8 cellular contexts compared by ENCODE assay signal in the genomic region with DNA sequence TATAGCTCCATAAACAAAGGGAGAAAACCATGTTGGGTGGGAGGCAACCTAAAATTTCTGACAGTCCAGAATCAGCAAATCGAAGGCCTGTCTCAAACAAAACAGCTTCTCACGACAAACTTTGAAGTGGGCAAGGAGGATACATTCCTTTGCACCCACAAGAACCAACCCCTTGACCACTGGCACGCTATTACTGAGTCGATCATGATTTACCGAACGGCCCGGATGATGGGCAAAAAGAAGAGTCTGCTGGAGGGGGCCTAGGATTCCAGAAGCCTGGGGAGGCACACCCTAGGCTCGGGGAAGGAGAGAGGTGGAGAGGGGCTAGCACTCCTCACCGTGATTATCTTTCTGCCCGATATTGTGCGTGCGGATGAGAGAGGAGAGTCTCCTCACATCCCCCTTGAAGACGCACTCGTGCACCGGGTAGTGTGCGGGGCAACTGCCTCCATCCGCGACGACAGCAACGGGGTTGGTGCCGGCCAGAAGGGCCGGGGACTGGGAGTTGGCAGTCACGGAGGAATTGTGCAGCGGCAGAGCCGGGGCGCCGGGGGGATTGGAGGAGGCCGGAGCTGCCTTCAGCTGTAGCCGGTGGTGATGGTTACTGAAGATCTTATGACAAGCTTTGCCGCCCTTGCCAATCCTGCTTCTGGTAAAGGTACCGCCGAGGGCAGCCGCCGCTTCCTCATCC. TPM values are rescaled to one million over a fixed set of nuclear protein-coding genes. Genes with fewer than 3 reads are reported as not detected.
DNase-seq lines count a peak whose midpoint lies in the region; ATAC-seq, FAIRE-seq and TF ChIP-seq lines count a peak whose summit lies in the region.

No MANE protein-coding gene starts in this region.

- no TSS peak for BruUV-seq in GM12878 (replicated peaks; lab: Mats Ljungman, UMichigan)

- peaks cover 0 to 12% (median 0%) of the 10 kb centered on the region in 4 donors for H3K4me1 ChIP-seq in Peyer's patch
- H3K4me1 ChIP-seq in GM12878 (ENCODE audit: control insufficient read depth, insufficient read depth, low read length), result peaks cover 6% of the 10 kb centered on the region; the same call in 1 of the 2 replicates
- H3K4me1 ChIP-seq in keratinocyte (ENCODE audit: control insufficient read depth, extremely low read depth, insufficient read depth, low read length), result peaks cover 12% of the 10 kb centered on the region

- ATAC-seq in GM18873 (IDR thresholded peaks at IDR 0.05; ENCODE audit: low FRiP score, unreplicated experiment), result peak; percentile 25
- peak; percentile 22 for ATAC-seq in HG03103 (IDR thresholded peaks at IDR 0.05; ENCODE audit: low read depth, unreplicated experiment)
- peak; percentile 57 for ATAC-seq in GM12878

- no peak for FAIRE-seq in GM12878 (lab: Jason Lieb, UNC)
- no peak for FAIRE-seq in keratinocyte (lab: Jason Lieb, UNC)

- TF ChIP-seq POLR2A in Peyer's patch (IDR thresholded peaks at IDR 0.05) (no peak), GM12878 (IDR thresholded peaks at IDR 0.05; ENCODE audit: low read depth, low read length) (no peak)

- TF ChIP-seq RAD21 in GM12878 (IDR thresholded peaks at IDR 0.05; ENCODE audit: insufficient read depth, low read depth, low read length), result no peak

- H2AFZ ChIP-seq in GM12878 (ENCODE audit: control insufficient read depth, low read depth, low read length) (peak overlapping the region; percentile 97), keratinocyte (ENCODE audit: control insufficient read depth, low read length) (peak overlapping the region; percentile 97)

- RAD21 ChIA-PET in GM12878 (lab: Charles Lee; ENCODE audit: unreplicated experiment), result interaction anchor here (0.8 to 2.6 kb wide), 8 partner anchors 8 to 187 kb away, joined by 3 to 23 read pairs (median 4); a partner anchor contains a TSS

- H3K9ac ChIP-seq in GM12878 (ENCODE audit: control insufficient read depth, insufficient read depth, low read length) (peak overlapping the region; percentile 88), keratinocyte (ENCODE audit: control insufficient read depth, extremely low read depth, insufficient read depth, low read length) (peak overlapping the region; percentile 98)

- no peaks in the 10 kb centered on the region for H3K36me3 ChIP-seq in Peyer's patch
- H3K36me3 ChIP-seq in GM12878 (ENCODE audit: control insufficient read depth in 2 of 2, insufficient read depth in 2 of 2, low read length in 1 of 2), result no peaks in the 10 kb centered on the region; a peak in 1 of 4 replicates
- H3K36me3 ChIP-seq in keratinocyte (ENCODE audit: control insufficient read depth in 2 of 2, extremely low read depth in 1 of 2, insufficient read depth in 2 of 2, low read length in 2 of 2), result peaks cover 0 to 2% of the 10 kb centered on the region in 2 experiments

- no peaks in the 10 kb centered on the region for H3K9me3 ChIP-seq in Peyer's patch
- no peaks in the 10 kb centered on the region for H3K9me3 ChIP-seq in GM12878 (replicated peaks; ENCODE audit: control insufficient read depth, insufficient read depth, low read length)
- H3K9me3 ChIP-seq in keratinocyte (ENCODE audit: control insufficient read depth, low read depth, low read length), result no peaks in the 10 kb centered on the region

- TF ChIP-seq EP300 in GM12878 (IDR thresholded peaks at IDR 0.05; ENCODE audit: borderline replicate concordance in 1 of 2, control insufficient read depth in 1 of 2, low read depth in 2 of 2, low read length in 2 of 2), result peak; percentile 11 to 18; a peak in 1 of 4 replicates

- dilution Hi-C loops in keratinocyte (cut with MboI; ENCODE audit: extremely low pct_ligation_motif_present, low sequenced_read_pairs), result no loop called here

- CTCF ChIA-PET in GM12878 (lab: Yijun Ruan, JAX), result interaction anchor here (0.6 to 1.6 kb wide), 7 partner anchors 8 to 152 kb away, joined by 3 to 6 read pairs (median 3); a partner anchor contains a TSS

- H3K27ac ChIP-seq in Peyer's patch (peak overlapping the region; percentile 88 to 92 (median 90)), GM12878 (ENCODE audit: control insufficient read depth, insufficient read depth) (peak overlapping the region; percentile 90), keratinocyte (ENCODE audit: control insufficient read depth, insufficient read depth, low read length) (peak overlapping the region; percentile 97)

- peak overlapping the region; percentile 84 for H3K4me2 ChIP-seq in GM12878 (ENCODE audit: control insufficient read depth, insufficient read depth)
- H3K4me2 ChIP-seq in keratinocyte (ENCODE audit: control insufficient read depth, extremely low read depth, insufficient read depth, low read depth, low read length), result peak overlapping the region; percentile 80

- H3K79me2 ChIP-seq in GM12878 (ENCODE audit: control insufficient read depth, insufficient read depth, low read length) (peaks cover 60% of the 10 kb centered on the region), keratinocyte (ENCODE audit: control insufficient read depth, insufficient read depth, low read length) (peaks cover 53% of the 10 kb centered on the region)

- intact Hi-C loops in GM12878 (cut with micrococcal nuclease; ENCODE audit: unreplicated experiment), result loop anchor here (2.0 to 5.0 kb wide), 3 partner anchors 57 to 146 kb away; a partner anchor contains a TSS

- H4K20me1 ChIP-seq in GM12878 (ENCODE audit: control insufficient read depth, insufficient read depth), result no peaks in the 10 kb centered on the region
- no peaks in the 10 kb centered on the region for H4K20me1 ChIP-seq in keratinocyte (ENCODE audit: control insufficient read depth, extremely low read depth, insufficient read depth, low read length)

- H3K4me3 ChIP-seq in Peyer's patch, result peak overlapping the region; percentile 79 to 95 (median 90)
- H3K4me3 ChIP-seq in GM12878, result peak overlapping the region; percentile 88
- H3K4me3 ChIP-seq in keratinocyte (ENCODE audit: control insufficient read depth in 2 of 3, extremely low read depth in 1 of 3, insufficient read depth in 2 of 3, low read depth in 1 of 3, low read length in 3 of 3), result peak overlapping the region; percentile 77 to 95 (median 86)

- 1% methylated on average over 34 of the region's 34 CpGs for WGBS in GM12878 (ENCODE audit: insufficient coverage, insufficient replicate concordance, low lambda C conversion rate, missing lambda C conversion rate)

- no peaks in the 10 kb centered on the region for H3K9me1 ChIP-seq in keratinocyte (ENCODE audit: control insufficient read depth, extremely low read depth, insufficient read depth, low read length)

- H3K27me3 ChIP-seq in Peyer's patch (no peaks in the 10 kb centered on the region), GM12878 (replicated peaks in 1 of 2; ENCODE audit: control insufficient read depth in 2 of 2, insufficient read depth in 2 of 2, low read length in 1 of 2) (no peaks in the 10 kb centered on the region), keratinocyte (ENCODE audit: control insufficient read depth, extremely low read depth, insufficient read depth, low read length) (no peaks in the 10 kb centered on the region)

- SMC1A ChIA-PET in GM12878 (lab: Charles Lee; ENCODE audit: uncharacterized antibody, unreplicated experiment), result interaction anchor here (1.1 to 2.1 kb wide), 8 partner anchors 38 to 220 kb away, joined by 3 to 16 read pairs (median 4); a partner anchor contains a TSS

- in situ Hi-C loops in GM12878 (cut with MboI), result no loop called here

- TF ChIP-seq CTCF in Peyer's patch (IDR thresholded peaks at IDR 0.05) (no peak), GM12878 (IDR thresholded peaks at IDR 0.05 in 2 of 3, conservative IDR thresholded peaks at IDR 0.05 in 1 of 3; ENCODE audit: control insufficient read depth in 2 of 3, extremely low read depth in 1 of 3, insufficient read depth in 1 of 3, low read depth in 3 of 3, low read length in 3 of 3) (no peak), keratinocyte (optimal IDR thresholded peaks at IDR 0.05 in 1 of 3, IDR thresholded peaks at IDR 0.05 in 1 of 3, conservative IDR thresholded peaks at IDR 0.05 in 1 of 3; ENCODE audit: extremely low read depth in 1 of 3, insufficient read depth in 2 of 3, low read length in 3 of 3) (no peak)

- peak in 8 of 14 donors; percentile 44 to 83 (median 63) for DNase-seq in C1 segment of cervical spinal cord (lab: John Stamatoyannopoulos, UW)
- DNase-seq in Peyer's patch, result no peak
- DNase-seq in GM12878 (ENCODE audit: low read depth, low spot score), result peak; percentile 13
- DNase-seq in keratinocyte (ENCODE audit: low read depth, low spot score), result no peak
- peak; percentile 46 for DNase-seq in stimulated activated CD4-positive, alpha-beta T cell treated with anti-CD3 and anti-CD28 coated beads, Interleukin-1b, Interleukin-23, amount 100 ng/mL, for 48 hours
- no peak for DNase-seq in NCI-H1048 (lab: John Stamatoyannopoulos, UW)

- POLR2A ChIA-PET in GM12878 (lab: Charles Lee), result interaction anchor here (0.6 to 3.6 kb wide), 10 partner anchors 10 to 1860 kb away, joined by 3 to 32 read pairs (median 3); a partner anchor contains a TSS

RNA-seq across cellular contexts. Expression of a gene that starts 0.7 kb away (rescaled TPM):
- total RNA-seq in Peyer's patch (10 to 100 TPM; 21.2 to 52.0 (median 23.9) TPM), GM12878 (2014; rRNA removed) (15.6 and 20.0 TPM in 2 replicates), GM12878 (2014; rRNA removed; fragmentation: Illumina TruSeq; extraction: Trizol) (20.4 and 21.2 TPM in 2 replicates), GM12878 (2021) (14.3 and 15.3 TPM in 2 replicates)
- 46.0 and 49.7 TPM in 2 replicates for total RNA-seq in GM12878 (2013; cell fraction: nucleolus; rRNA removed)
- 3.9 TPM for polyA plus RNA-seq in GM12878 (2011; ENCODE audit: low read depth)
- polyA plus RNA-seq in GM12878 (2011; rRNA removed) (9.5 and 18.8 TPM in 2 replicates), GM12878 (2014; fragmentation: Illumina TruSeq; extraction: Trizol) (13.9 and 17.6 TPM in 2 replicates), GM12878 (2014; fragmentation: Nextera tagmentation; extraction: Ambion mirVana) (1 to 10 TPM; 3.7 to 5.1 TPM), GM12878 (2014; rRNA removed) (8.7 and 9.7 TPM in 2 replicates), GM12878 (2016; fragmentation: Nextera tagmentation; extraction: Ambion mirVana) (10 to 100 TPM; 24.3 to 24.4 TPM), keratinocyte (7.8 to 13.4 TPM (median 8.8 TPM) in 3 replicates)
- 4.4 and 6.6 TPM in 2 replicates for polyA plus RNA-seq in GM12878 (2011; cell fraction: cytosol; rRNA removed)
- polyA plus RNA-seq in GM12878 (2011; cell fraction: nucleus; rRNA removed), result 8.5 and 11.8 TPM in 2 replicates
- 7.5 and 8.4 TPM in 2 replicates for polyA plus RNA-seq in GM12878 (2012)
- polyA minus RNA-seq in GM12878 (2011; rRNA and poly(A)+ RNA removed), result 9.9 and 13.0 TPM in 2 replicates
- polyA minus RNA-seq in GM12878 (2011; cell fraction: cytosol; rRNA and poly(A)+ RNA removed), result 7.9 and 8.5 TPM in 2 replicates
- polyA minus RNA-seq in GM12878 (2011; cell fraction: nucleus; rRNA and poly(A)+ RNA removed), result 17.8 and 33.0 TPM in 2 replicates
- polyA plus RNA-seq in keratinocyte (2011; ENCODE audit: low read depth), result 10.0 TPM
- polyA plus RNA-seq in keratinocyte (2011; cell fraction: cytosol; rRNA removed), result 7.9 and 11.8 TPM in 2 replicates
- 7.7 and 10.8 TPM in 2 replicates for polyA plus RNA-seq in keratinocyte (2011; cell fraction: nucleus; rRNA removed)
- 9.1 and 9.7 TPM in 2 replicates for polyA plus RNA-seq in keratinocyte (2012; ENCODE audit: low replicate concordance)
- 2.0 to 10.2 TPM (median 5.7 TPM) in 3 replicates for polyA minus RNA-seq in keratinocyte
- 22.8 TPM for polyA minus RNA-seq in keratinocyte (2011; cell fraction: cytosol; rRNA and poly(A)+ RNA removed)
- polyA minus RNA-seq in keratinocyte (2011; cell fraction: nucleus; rRNA and poly(A)+ RNA removed), result 14.4 and 19.1 TPM in 2 replicates

RNA-seq across cellular contexts. Expression of a gene that starts 57.3 kb away (rescaled TPM):
- total RNA-seq in Peyer's patch (1 to 10 TPM; 1.7 to 4.4 (median 2.8) TPM), GM12878 (2014; rRNA removed) (6.3 and 6.6 TPM in 2 replicates), GM12878 (2014; rRNA removed; fragmentation: Illumina TruSeq; extraction: Trizol) (8.0 and 9.5 TPM in 2 replicates), GM12878 (2021) (7.2 and 8.8 TPM in 2 replicates)
- total RNA-seq in GM12878 (2013; cell fraction: nucleolus; rRNA removed), result 3.9 and 4.5 TPM in 2 replicates
- 11.0 TPM for polyA plus RNA-seq in GM12878 (2011; ENCODE audit: low read depth)
- polyA plus RNA-seq in GM12878 (2011; rRNA removed) (17.5 and 26.1 TPM in 2 replicates), GM12878 (2014; fragmentation: Illumina TruSeq; extraction: Trizol) (11.0 and 12.9 TPM in 2 replicates), GM12878 (2014; fragmentation: Nextera tagmentation; extraction: Ambion mirVana) (10 to 100 TPM in 1 of 2 experiments, 1 to 10 TPM in 1; 9.8 to 12.5 TPM), GM12878 (2014; rRNA removed) (8.0 TPM in 2 replicates), GM12878 (2016; fragmentation: Nextera tagmentation; extraction: Ambion mirVana) (10 to 100 TPM; 12.5 to 13.5 TPM), keratinocyte (3.8 to 5.0 TPM (median 4.4 TPM) in 3 replicates)
- 13.6 and 19.0 TPM in 2 replicates for polyA plus RNA-seq in GM12878 (2011; cell fraction: cytosol; rRNA removed)
- polyA plus RNA-seq in GM12878 (2011; cell fraction: nucleus; rRNA removed), result 12.8 and 13.2 TPM in 2 replicates
- 11.1 and 17.2 TPM in 2 replicates for polyA plus RNA-seq in GM12878 (2012)
- 13.6 and 20.5 TPM in 2 replicates for polyA minus RNA-seq in GM12878 (2011; rRNA and poly(A)+ RNA removed)
- polyA minus RNA-seq in GM12878 (2011; cell fraction: cytosol; rRNA and poly(A)+ RNA removed), result 6.4 and 7.4 TPM in 2 replicates
- 11.0 and 16.7 TPM in 2 replicates for polyA minus RNA-seq in GM12878 (2011; cell fraction: nucleus; rRNA and poly(A)+ RNA removed)
- polyA plus RNA-seq in keratinocyte (2011; ENCODE audit: low read depth), result 3.0 TPM
- polyA plus RNA-seq in keratinocyte (2011; cell fraction: cytosol; rRNA removed), result 2.8 and 6.1 TPM in 2 replicates
- 4.8 and 6.3 TPM in 2 replicates for polyA plus RNA-seq in keratinocyte (2011; cell fraction: nucleus; rRNA removed)
- 2.9 and 7.3 TPM in 2 replicates for polyA plus RNA-seq in keratinocyte (2012; ENCODE audit: low replicate concordance)
- 1.9 to 4.3 TPM (median 4.0 TPM) in 3 replicates for polyA minus RNA-seq in keratinocyte
- 6.9 TPM for polyA minus RNA-seq in keratinocyte (2011; cell fraction: cytosol; rRNA and poly(A)+ RNA removed)
- polyA minus RNA-seq in keratinocyte (2011; cell fraction: nucleus; rRNA and poly(A)+ RNA removed), result 5.0 and 6.0 TPM in 2 replicates

Comparison
In these comparisons a context has a peak if more than half of its experiments do, and no peak if none do; other contexts are left out.
1. DNase-seq: peak in C1 segment of cervical spinal cord (8 of 14), GM12878 (single experiment) and stimulated activated CD4-positive, alpha-beta T cell treated with anti-CD3 and anti-CD28 coated beads, Interleukin-1b, Interleukin-23, amount 100 ng/mL, for 48 hours (single experiment); none in Peyer's patch (0 of 3), keratinocyte (single experiment) and NCI-H1048 (single experiment).
2. Peak in every context shown above with its lines, with median percentiles within 50 percentile points of each other: ATAC-seq, H3K27ac ChIP-seq and H3K4me3 ChIP-seq.